ENCODE assay signal across 1 cellular context in the genomic region with DNA sequence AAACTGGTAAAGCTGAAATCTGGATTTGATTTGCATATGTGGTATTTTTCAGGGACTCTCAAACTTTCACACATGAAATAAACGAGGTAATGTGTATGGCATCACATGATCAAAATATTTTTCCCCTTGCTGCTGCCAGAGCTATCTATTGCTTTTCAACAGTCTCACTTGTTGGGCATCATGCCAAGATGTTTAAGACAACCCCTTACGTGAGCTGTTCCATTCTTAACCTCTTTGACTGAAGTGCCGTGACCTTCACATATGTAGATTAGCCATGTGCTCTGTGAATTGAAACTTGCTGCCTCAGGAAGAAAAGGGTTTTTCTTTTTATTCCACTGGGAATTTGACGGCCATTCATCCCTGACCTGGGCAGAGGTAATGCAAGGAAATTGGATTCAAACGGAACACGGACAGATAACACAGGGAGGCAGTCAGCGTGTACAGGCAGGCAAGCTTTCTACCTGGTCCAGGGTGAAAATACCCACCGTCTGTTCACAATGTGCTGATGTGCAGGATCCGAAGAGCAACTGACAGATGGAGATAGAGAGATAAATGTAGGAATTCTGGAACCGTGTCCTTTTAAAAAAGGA.
A peak's percentile ranks its signal among the peaks of the same experiment; 100 is the strongest.
TF ChIP-seq lines count a peak whose summit lies in the region.

No MANE protein-coding gene starts in this region.

TF ChIP-seq in K562, 482 proteins besides CTCF, POLR2A, EP300 and RAD21 (continued from another document):
- TF ChIP-seq, protein P1, sequence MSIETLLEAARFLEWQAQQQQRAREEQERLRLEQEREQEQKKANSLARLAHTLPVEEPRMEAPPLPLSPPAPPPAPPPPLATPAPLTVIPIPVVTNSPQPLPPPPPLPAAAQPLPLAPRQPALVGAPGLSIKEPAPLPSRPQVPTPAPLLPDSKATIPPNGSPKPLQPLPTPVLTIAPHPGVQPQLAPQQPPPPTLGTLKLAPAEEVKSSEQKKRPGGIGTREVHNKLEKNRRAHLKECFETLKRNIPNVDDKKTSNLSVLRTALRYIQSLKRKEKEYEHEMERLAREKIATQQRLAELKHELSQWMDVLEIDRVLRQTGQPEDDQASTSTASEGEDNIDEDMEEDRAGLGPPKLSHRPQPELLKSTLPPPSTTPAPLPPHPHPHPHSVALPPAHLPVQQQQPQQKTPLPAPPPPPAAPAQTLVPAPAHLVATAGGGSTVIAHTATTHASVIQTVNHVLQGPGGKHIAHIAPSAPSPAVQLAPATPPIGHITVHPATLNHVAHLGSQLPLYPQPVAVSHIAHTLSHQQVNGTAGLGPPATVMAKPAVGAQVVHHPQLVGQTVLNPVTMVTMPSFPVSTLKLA (conservative IDR thresholded peaks at IDR 0.05), result peak in 1 of 2 experiments; percentile 68; a peak in 3 of 4 replicates
- TF ChIP-seq CBX8 (IDR thresholded peaks at IDR 0.05; ENCODE audit: borderline replicate concordance, extremely low read depth, low read depth, low read length, poor library complexity, severe bottlenecking), result no peak
- TF ChIP-seq, protein P2, sequence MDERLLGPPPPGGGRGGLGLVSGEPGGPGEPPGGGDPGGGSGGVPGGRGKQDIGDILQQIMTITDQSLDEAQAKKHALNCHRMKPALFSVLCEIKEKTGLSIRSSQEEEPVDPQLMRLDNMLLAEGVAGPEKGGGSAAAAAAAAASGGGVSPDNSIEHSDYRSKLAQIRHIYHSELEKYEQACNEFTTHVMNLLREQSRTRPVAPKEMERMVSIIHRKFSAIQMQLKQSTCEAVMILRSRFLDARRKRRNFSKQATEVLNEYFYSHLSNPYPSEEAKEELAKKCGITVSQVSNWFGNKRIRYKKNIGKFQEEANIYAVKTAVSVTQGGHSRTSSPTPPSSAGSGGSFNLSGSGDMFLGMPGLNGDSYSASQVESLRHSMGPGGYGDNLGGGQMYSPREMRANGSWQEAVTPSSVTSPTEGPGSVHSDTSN (CRISPR knock-in tag; IDR thresholded peaks at IDR 0.05; ENCODE audit: low read depth), result no peak
- TF ChIP-seq, protein P2 (tag; conservative IDR thresholded peaks at IDR 0.05; ENCODE audit: low read depth), result 0 out of 2 replicates have a peak, but pooled peaks have one; percentile 17
- 0 out of 2 replicates have a peak, but pooled peaks have one; percentile 25 for TF ChIP-seq MEF2D (tag; conservative IDR thresholded peaks at IDR 0.05; ENCODE audit: low read depth)
- 0 out of 2 replicates have a peak, but pooled peaks have one; percentile 16 for TF ChIP-seq L3MBTL2 (IDR thresholded peaks at IDR 0.05)
- 0 out of 2 replicates have a peak, but pooled peaks have one; percentile 3 for TF ChIP-seq RB1 (IDR thresholded peaks at IDR 0.05; ENCODE audit: low read depth)
- peak; percentile 48; the same call in 1 of the 2 replicates for TF ChIP-seq RAD51 (IDR thresholded peaks at IDR 0.05; ENCODE audit: borderline replicate concordance, low read depth)
- TF ChIP-seq CTBP1 (IDR thresholded peaks at IDR 0.05; ENCODE audit: borderline replicate concordance), result 0 out of 2 replicates have a peak, but pooled peaks have one; percentile 19
